ENCODE assay signal across 1 cellular context in genomic region chr4:143353797-143354196, GRCh38.
TF ChIP-seq lines count a peak whose summit lies in the region.

No MANE protein-coding gene starts in this region.

TF ChIP-seq in GM23338, 12 proteins besides CTCF, POLR2A, EP300 and RAD21 (continued from another document):
- no peak for TF ChIP-seq ETS1 (IDR thresholded peaks at IDR 0.05)
- no peak for TF ChIP-seq ZNF462 (CRISPR knock-in tag; IDR thresholded peaks at IDR 0.05)
- TF ChIP-seq ZNF331 (CRISPR knock-in tag; IDR thresholded peaks at IDR 0.05; ENCODE audit: low read depth): no peak
- no peak for TF ChIP-seq NANOG (IDR thresholded peaks at IDR 0.05; ENCODE audit: borderline replicate concordance)
- TF ChIP-seq POLR2AphosphoS5 (IDR thresholded peaks at IDR 0.05; ENCODE audit: low read depth): no peak
- no peak for TF ChIP-seq REST (IDR thresholded peaks at IDR 0.05; ENCODE audit: unreplicated experiment)
- no peak for TF ChIP-seq EZH2 (IDR thresholded peaks at IDR 0.05; ENCODE audit: low read depth, unreplicated experiment)
- no peak for TF ChIP-seq EZH2phosphoT487 (IDR thresholded peaks at IDR 0.05; ENCODE audit: unreplicated experiment)
- TF ChIP-seq ZNF114 (CRISPR knock-in tag; IDR thresholded peaks at IDR 0.05): no peak
- no peak for TF ChIP-seq STAT1 (IDR thresholded peaks at IDR 0.05; ENCODE audit: unreplicated experiment)
- no peak for TF ChIP-seq JUNB (IDR thresholded peaks at IDR 0.05; ENCODE audit: unreplicated experiment)
